In genomic region chr1:168430348-168430747, GRCh38 we compare ENCODE assay signal across 14 cellular contexts.
"Had no signal": no experiment of that assay in that cellular context is flagged by ENCODE, and none has a peak within 500 bp of the region (broad histone marks: within the 10 kb centered on the region; RNA-seq: fewer than 3 reads in every experiment).

No MANE protein-coding gene starts in this region.

- H3K27me3 ChIP-seq: left lung, right lobe of liver, upper lobe of right lung had no signal

- H3K9me3 ChIP-seq: left lung, right lobe of liver, upper lobe of right lung had no signal

- H3K4me1 ChIP-seq: right lobe of liver had no signal

- H3K36me3 ChIP-seq: left lung, right lobe of liver, upper lobe of right lung had no signal

- ATAC-seq: activated naive CD4-positive, alpha-beta T cell treated with anti-CD3 and anti-CD28 coated beads, Interleukin-2, amount 50 U/mL, for 72 hours; left lung; natural killer cell; upper lobe of right lung had no signal

- DNase-seq: activated CD4-positive, alpha-beta T cell treated with anti-CD3 and anti-CD28 coated beads, Interleukin-2, amount 10 ng/mL, durations not matched to agents 7 days and 5 days; activated gamma-delta T cell; central memory CD4-positive, alpha-beta T cell; cortex of kidney; effector CD8-positive, alpha-beta T cell; foreskin melanocyte; left lung; natural killer cell; nucleus accumbens; right lobe of liver; T-helper 9 cell; upper lobe of right lung had no signal

- H3K4me3 ChIP-seq: left lung, right lobe of liver, SK-N-MC, upper lobe of right lung had no signal

- H3K27ac ChIP-seq: left lung, right lobe of liver, SK-N-MC, upper lobe of right lung had no signal
